In genomic region chr17:19513897-19514488, GRCh38 we compare ENCODE assay signal across 8 cellular contexts.
DNase-seq lines count a peak whose midpoint lies in the region; ATAC-seq lines count a peak whose summit lies in the region.

No MANE protein-coding gene starts in this region.

- DNase-seq in NCI-H510A treated with DMSO at 0.1 percent for 48 hours (lab: John Stamatoyannopoulos, UW) (peak; percentile 78), NCI-H510A (lab: John Stamatoyannopoulos, UW) (no peak), NCI-H2196 treated with DMSO at 0.1 percent for 48 hours (lab: John Stamatoyannopoulos, UW; ENCODE audit: unreplicated experiment) (peak; percentile 16), cerebellar cortex (ENCODE audit: low spot score) (peak; percentile 84), kidney glomerular epithelial cell (lab: John Stamatoyannopoulos, UW) (peak; percentile 65)
- DNase-seq in activated CD4-positive, CD25-positive, alpha-beta regulatory T cell treated with anti-CD3 and anti-CD28 coated beads, Interleukin-2, amount 50 U/mL, for 16 hours (ENCODE audit: low read depth, low spot score), result peak; percentile 36
- DNase-seq in stimulated activated CD4-positive, alpha-beta T cell treated with anti-CD3 and anti-CD28 coated beads, Interleukin-1b, Interleukin-23, amount 100 ng/mL, for 48 hours, result peak; percentile 58

- no peak for ATAC-seq in GM19463 (IDR thresholded peaks at IDR 0.05; ENCODE audit: unreplicated experiment)
